Comparison of ENCODE assay signal across 31 cellular contexts in the genomic region with DNA sequence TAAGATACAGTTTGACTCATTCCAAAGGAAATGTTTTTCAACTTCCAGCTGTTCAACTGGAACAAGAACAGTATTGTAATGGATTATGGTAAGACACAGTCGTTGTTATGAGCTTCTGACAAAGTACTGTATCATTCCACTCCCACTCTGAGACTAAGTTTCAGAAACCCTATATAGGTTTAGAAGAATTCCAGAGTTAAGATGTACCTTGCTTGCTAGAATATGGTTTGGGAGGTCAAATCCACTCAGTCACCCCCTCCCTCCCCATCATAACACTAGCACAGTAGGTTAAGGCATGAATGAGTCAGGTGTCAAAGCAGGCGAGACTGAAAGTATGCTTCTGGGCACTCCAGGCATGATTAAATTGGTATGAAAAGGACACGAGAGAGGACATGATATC.
A peak's percentile ranks its signal among the peaks of the same experiment; 100 is the strongest.
DNase-seq lines count a peak whose midpoint lies in the region; ATAC-seq, FAIRE-seq and TF ChIP-seq lines count a peak whose summit lies in the region.
"Had no signal": no experiment of that assay in that cellular context is flagged by ENCODE, and none has a peak within 500 bp of the region (broad histone marks: within the 10 kb centered on the region; RNA-seq: fewer than 3 reads in every experiment).

No MANE protein-coding gene starts in this region.

- H3K27ac ChIP-seq in IMR-90 (ENCODE audit: insufficient read depth, low read length) (no peak overlapping the region), breast epithelium (peak overlapping the region; percentile 33 to 39), gastrocnemius medialis (peak overlapping the region; percentile 43 to 74 (median 60)), mesenchymal stem cell (ENCODE audit: low read length, poor library complexity, severe bottlenecking) (no peak overlapping the region)
- H3K27ac ChIP-seq: HL-60, spleen, thoracic aorta had no signal

- no peak overlapping the region for H2BK20ac ChIP-seq in IMR-90 (ENCODE audit: low read depth, low read length)

- no peak for TF ChIP-seq POLR2A in IMR-90 (IDR thresholded peaks at IDR 0.05; ENCODE audit: low read depth, low read length)
- TF ChIP-seq POLR2A in breast epithelium (IDR thresholded peaks at IDR 0.05), result no peak
- TF ChIP-seq POLR2A in gastrocnemius medialis (IDR thresholded peaks at IDR 0.05), result no peak

- H3K9me3 ChIP-seq in IMR-90 (ENCODE audit: control insufficient read depth, insufficient read depth, low read length) (no peaks in the 10 kb centered on the region), breast epithelium (no peaks in the 10 kb centered on the region), gastrocnemius medialis (no peaks in the 10 kb centered on the region), mesenchymal stem cell (ENCODE audit: control insufficient read depth, low read length) (no peaks in the 10 kb centered on the region)
- H3K9me3 ChIP-seq: spleen, thoracic aorta had no signal

- in situ Hi-C loops in IMR-90 (cut with MboI; ENCODE audit: low sequenced_read_pairs), result no loop called here
- in situ Hi-C loops in gastrocnemius medialis (cut with MboI; ENCODE audit: low sequenced_read_pairs in 4 of 4), result no loop called here
- in situ Hi-C loops in GM13976 (cut with MboI; ENCODE audit: low sequenced_read_pairs, unreplicated experiment), result no loop called here

- H4K91ac ChIP-seq in IMR-90 (ENCODE audit: insufficient read depth, low read depth, low read length) (no peak overlapping the region), mesenchymal stem cell (ENCODE audit: low read length) (no peak overlapping the region)

- no peak overlapping the region for H2AK9ac ChIP-seq in IMR-90 (replicated peaks; ENCODE audit: low read depth, low read length, poor library complexity)

- no CpG with 5 or more reads among the region's 3 CpGs for WGBS in IMR-90 (ENCODE audit: extremely low coverage in 2 of 2, insufficient read length in 1 of 2), 2 experiments
- 75% methylated on average over 2 of the region's 3 CpGs for WGBS in mesenchymal stem cell

- H3K56ac ChIP-seq in IMR-90 (ENCODE audit: extremely low read depth, insufficient read depth, low read length), result no peak overlapping the region

- dilution Hi-C loops in IMR-90 (cut with HindIII; ENCODE audit: low sequenced_read_pairs, unreplicated experiment), result no loop called here

- H2BK120ac ChIP-seq in IMR-90 (ENCODE audit: low read depth, low read length) (no peak overlapping the region), mesenchymal stem cell (ENCODE audit: low read depth, low read length) (no peak overlapping the region)

- H2AK5ac ChIP-seq in IMR-90 (ENCODE audit: low read depth, low read length) (no peak overlapping the region), mesenchymal stem cell (ENCODE audit: low read length, severe bottlenecking) (no peak overlapping the region)

- H3K4ac ChIP-seq in IMR-90 (ENCODE audit: low read depth, low read length), result no peak overlapping the region
- no peak overlapping the region for H3K4ac ChIP-seq in mesenchymal stem cell (ENCODE audit: low read depth in 1 of 2, low read length in 2 of 2)

- intact Hi-C loops in IMR-90 (cut with micrococcal nuclease), result no loop called here
- intact Hi-C loops in breast epithelium (cut with DNase I; ENCODE audit: low total_unique reads), result no loop called here
- intact Hi-C loops in gastrocnemius medialis (cut with DNase I; ENCODE audit: low total_unique reads), result no loop called here

- H2AFZ ChIP-seq in IMR-90 (replicated peaks; ENCODE audit: low read length, poor library complexity), result no peak overlapping the region
- H2AFZ ChIP-seq in mesenchymal stem cell (ENCODE audit: low read depth, low read length), result no peak overlapping the region

- no peak overlapping the region for H3K4me2 ChIP-seq in IMR-90 (ENCODE audit: low read depth, low read length)
- no peak overlapping the region for H3K4me2 ChIP-seq in mesenchymal stem cell (ENCODE audit: low read length, poor library complexity, severe bottlenecking)

- peak; percentile 35 for DNase-seq in IMR-90
- no peak for DNase-seq in breast epithelium (ENCODE audit: low spot score in 2 of 2)
- DNase-seq in foreskin melanocyte, result peak; percentile 60
- no peak for DNase-seq in gastrocnemius medialis
- DNase-seq in GM13976 (ENCODE audit: low spot score), result no peak
- DNase-seq in RCC 7860 (ENCODE audit: low spot score), result no peak
- no peak for DNase-seq in mesenchymal stem cell
- DNase-seq: activated CD4-positive, alpha-beta T cell treated with anti-CD3 and anti-CD28 coated beads for 36 hours; activated CD8-positive, alpha-beta memory T cell treated with anti-CD3 and anti-CD28 coated beads, Interleukin-2, amount 50 U/mL, for 48 hours; activated CD8-positive, alpha-beta T cell treated with anti-CD3 and anti-CD28 coated beads for 36 hours; activated naive CD4-positive, alpha-beta T cell treated with anti-CD3 and anti-CD28 coated beads, Interleukin-2, amount 50 U/mL, for 16 hours; amniotic stem cell; C1 segment of cervical spinal cord; COR-L47; head of caudate nucleus; Kasumi-1; MV-4-11; NCI-H1436; NCI-H226; NCI-H69; PC-3; retina; SHP77 treated with DMSO at 0.1 percent for 48 hours; spleen; stimulated activated CD4-positive, alpha-beta T cell treated with anti-CD3 and anti-CD28 coated beads, Interleukin-2, amount 100 ng/mL, for 24 hours; stimulated activated CD8-positive, alpha-beta memory T cell treated with anti-CD3 and anti-CD28 coated beads, Interleukin-4, amount 100 ng/mL, for 48 hours had no signal

- H3K9ac ChIP-seq in IMR-90 (ENCODE audit: low read depth, low read length) (no peak overlapping the region), mesenchymal stem cell (ENCODE audit: low read length) (no peak overlapping the region)

- H3K36me3 ChIP-seq in IMR-90 (ENCODE audit: control insufficient read depth, insufficient read depth, low read length) (no peaks in the 10 kb centered on the region), breast epithelium (no peaks in the 10 kb centered on the region), gastrocnemius medialis (no peaks in the 10 kb centered on the region), mesenchymal stem cell (ENCODE audit: control insufficient read depth in 1 of 2, insufficient read depth in 2 of 2, low read depth in 1 of 2, low read length in 2 of 2) (no peaks in the 10 kb centered on the region)
- H3K36me3 ChIP-seq: spleen, thoracic aorta had no signal

- no peak overlapping the region for H4K5ac ChIP-seq in IMR-90 (ENCODE audit: low read depth, low read length)

- H3K23ac ChIP-seq in IMR-90 (ENCODE audit: low read depth, low read length) (no peak overlapping the region), mesenchymal stem cell (ENCODE audit: low read length in 2 of 2) (no peak overlapping the region)

- H2BK5ac ChIP-seq in IMR-90 (ENCODE audit: low read depth, low read length, poor library complexity, severe bottlenecking) (no peak overlapping the region), mesenchymal stem cell (ENCODE audit: low read depth, low read length, poor library complexity, severe bottlenecking) (no peak overlapping the region)

- ATAC-seq in IMR-90 (ENCODE audit: low read depth), result peak; percentile 57
- ATAC-seq in gastrocnemius medialis, result peak; percentile 39 to 53
- ATAC-seq in GM19324 (IDR thresholded peaks at IDR 0.05; ENCODE audit: low FRiP score, unreplicated experiment), result no peak
- ATAC-seq: activated CD4-positive, alpha-beta T cell treated with anti-CD3 and anti-CD28 coated beads for 36 hours; activated CD8-positive, alpha-beta T cell treated with anti-CD3 and anti-CD28 coated beads for 36 hours; PC-3 had no signal

- H3K27me3 ChIP-seq in IMR-90 (ENCODE audit: control insufficient read depth, insufficient read depth, low read length) (no peaks in the 10 kb centered on the region), breast epithelium (peaks cover 0 to 19% of the 10 kb centered on the region in 2 donors), gastrocnemius medialis (no peaks in the 10 kb centered on the region), mesenchymal stem cell (ENCODE audit: control insufficient read depth in 1 of 2, insufficient read depth in 1 of 2, low read length in 2 of 2) (no peaks in the 10 kb centered on the region)
- H3K27me3 ChIP-seq: spleen had no signal

- TF ChIP-seq RAD21 in IMR-90 (IDR thresholded peaks at IDR 0.05; ENCODE audit: low read length), result no peak

- BruUV-seq in IMR-90 (replicated peaks; lab: Mats Ljungman, UMichigan), result no TSS peak

- H4K8ac ChIP-seq in IMR-90 (ENCODE audit: low read depth in 2 of 2, low read length in 2 of 2), result no peak overlapping the region
- no peak overlapping the region for H4K8ac ChIP-seq in mesenchymal stem cell (ENCODE audit: low read length)

- H3K79me1 ChIP-seq in IMR-90 (ENCODE audit: low read depth in 1 of 2, low read length in 2 of 2), result no peaks in the 10 kb centered on the region
- no peaks in the 10 kb centered on the region for H3K79me1 ChIP-seq in mesenchymal stem cell (replicated peaks; ENCODE audit: low read length, poor library complexity, severe bottlenecking)

- CTCF ChIA-PET in IMR-90 (lab: Yijun Ruan, JAX), result no interaction called here

- no peaks in the 10 kb centered on the region; the same call in 1 of the 2 replicates for H3K4me1 ChIP-seq in IMR-90 (ENCODE audit: control insufficient read depth, insufficient read depth, low read length)
- no peaks in the 10 kb centered on the region for H3K4me1 ChIP-seq in breast epithelium
- peaks cover 43 to 47% of the 10 kb centered on the region in 2 donors for H3K4me1 ChIP-seq in gastrocnemius medialis
- no peaks in the 10 kb centered on the region for H3K4me1 ChIP-seq in mesenchymal stem cell (ENCODE audit: control insufficient read depth, insufficient read depth, low read depth, low read length)
- H3K4me1 ChIP-seq: spleen had no signal

- no peak overlapping the region for H3K18ac ChIP-seq in IMR-90 (ENCODE audit: low read depth, low read length)
- no peak overlapping the region for H3K18ac ChIP-seq in mesenchymal stem cell (ENCODE audit: low read depth in 1 of 2, low read length in 2 of 2)

- POLR2A ChIA-PET in IMR-90 (lab: Charles Lee; ENCODE audit: unreplicated experiment), result no interaction called here

- H4K20me1 ChIP-seq in IMR-90 (ENCODE audit: insufficient read depth, low read length), result no peaks in the 10 kb centered on the region

- H2BK12ac ChIP-seq in mesenchymal stem cell (ENCODE audit: low read length in 2 of 2), result no peak overlapping the region

- H3K14ac ChIP-seq in IMR-90 (replicated peaks; ENCODE audit: low read depth, low read length) (no peak overlapping the region), mesenchymal stem cell (ENCODE audit: low read length in 2 of 2) (no peak overlapping the region)

- H3K4me3 ChIP-seq in IMR-90 (ENCODE audit: insufficient read depth, low read depth, low read length) (no peak overlapping the region), breast epithelium (no peak overlapping the region), gastrocnemius medialis (no peak overlapping the region), mesenchymal stem cell (ENCODE audit: insufficient read depth in 1 of 2, low read depth in 1 of 2, low read length in 2 of 2) (no peak overlapping the region)
- H3K4me3 ChIP-seq: spleen, thoracic aorta had no signal

- no peaks in the 10 kb centered on the region for H3K9me1 ChIP-seq in IMR-90 (ENCODE audit: insufficient read depth, low read length)

- no peak for TF ChIP-seq CTCF in IMR-90 (conservative IDR thresholded peaks at IDR 0.05; ENCODE audit: low read depth, low read length)
- no peak for TF ChIP-seq CTCF in breast epithelium (IDR thresholded peaks at IDR 0.05)
- TF ChIP-seq CTCF in gastrocnemius medialis (IDR thresholded peaks at IDR 0.05 in 4 of 5, conservative IDR thresholded peaks at IDR 0.05 in 1 of 5), result no peak
- no peak for TF ChIP-seq CTCF in GM13976 (IDR thresholded peaks at IDR 0.05; ENCODE audit: borderline replicate concordance, control extremely low read depth, extremely low read depth, insufficient read depth, missing control alignments)

- no peak for FAIRE-seq in RCC 7860 (lab: Jason Lieb, UNC)
- FAIRE-seq: endothelial cell of umbilical vein, G401.6 had no signal

- H2BK15ac ChIP-seq in IMR-90 (ENCODE audit: low read depth, low read length) (no peak overlapping the region), mesenchymal stem cell (ENCODE audit: low read depth, poor library complexity, severe bottlenecking) (no peak overlapping the region)

Comparison
In these comparisons a context has a peak if more than half of its experiments do, and no peak if none do; other contexts are left out.
1. DNase-seq: peak in IMR-90 (single experiment) and foreskin melanocyte (single experiment); none in breast epithelium (0 of 2), gastrocnemius medialis (0 of 2), GM13976 (single experiment), RCC 7860 (single experiment) and mesenchymal stem cell (single experiment).
2. H3K27ac ChIP-seq: peak in breast epithelium (2 of 2) and gastrocnemius medialis (4 of 4); none in IMR-90 (single experiment) and mesenchymal stem cell (single experiment).